In the genomic region with DNA sequence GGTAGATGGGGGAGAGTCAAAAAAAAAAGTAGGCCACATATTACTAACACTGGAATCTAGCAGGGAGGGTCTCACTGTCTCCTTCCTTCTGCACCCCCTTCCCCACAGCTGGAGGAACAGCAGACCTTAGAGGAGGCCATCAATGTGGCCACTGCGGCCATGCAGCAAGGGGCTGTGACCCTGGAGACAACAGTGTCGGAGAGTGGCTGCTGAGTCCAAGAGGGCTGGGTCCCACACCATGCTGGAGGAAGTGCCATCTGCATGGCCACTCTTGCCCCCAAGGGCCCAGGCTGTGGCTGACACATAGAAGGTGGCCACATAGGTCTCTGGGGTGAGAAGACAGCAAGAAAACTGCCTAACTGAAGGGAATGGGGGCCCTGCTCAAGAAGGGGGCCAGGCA, we compare ENCODE assay signal across 4 cellular contexts.
"Had no signal": no experiment of that assay in that cellular context is flagged by ENCODE, and none has a peak within 500 bp of the region (broad histone marks: within the 10 kb centered on the region; RNA-seq: fewer than 3 reads in every experiment).

No MANE protein-coding gene starts in this region.

- H3K4me3 ChIP-seq: MG63, SJCRH30 had no signal

- H3K27me3 ChIP-seq: MG63, SJCRH30 had no signal

- FAIRE-seq: RCC 7860 had no signal

- H3K9me3 ChIP-seq: MG63, SJCRH30 had no signal

- H3K9me3 Mint-ChIP-seq: IgD-negative memory B cell had no signal

- H3K27ac ChIP-seq: SJCRH30 had no signal

- H3K36me3 ChIP-seq: SJCRH30 had no signal

- H3K27me3 Mint-ChIP-seq: IgD-negative memory B cell had no signal
